Comparison of ENCODE assay signal across 13 cellular contexts in the genomic region with DNA sequence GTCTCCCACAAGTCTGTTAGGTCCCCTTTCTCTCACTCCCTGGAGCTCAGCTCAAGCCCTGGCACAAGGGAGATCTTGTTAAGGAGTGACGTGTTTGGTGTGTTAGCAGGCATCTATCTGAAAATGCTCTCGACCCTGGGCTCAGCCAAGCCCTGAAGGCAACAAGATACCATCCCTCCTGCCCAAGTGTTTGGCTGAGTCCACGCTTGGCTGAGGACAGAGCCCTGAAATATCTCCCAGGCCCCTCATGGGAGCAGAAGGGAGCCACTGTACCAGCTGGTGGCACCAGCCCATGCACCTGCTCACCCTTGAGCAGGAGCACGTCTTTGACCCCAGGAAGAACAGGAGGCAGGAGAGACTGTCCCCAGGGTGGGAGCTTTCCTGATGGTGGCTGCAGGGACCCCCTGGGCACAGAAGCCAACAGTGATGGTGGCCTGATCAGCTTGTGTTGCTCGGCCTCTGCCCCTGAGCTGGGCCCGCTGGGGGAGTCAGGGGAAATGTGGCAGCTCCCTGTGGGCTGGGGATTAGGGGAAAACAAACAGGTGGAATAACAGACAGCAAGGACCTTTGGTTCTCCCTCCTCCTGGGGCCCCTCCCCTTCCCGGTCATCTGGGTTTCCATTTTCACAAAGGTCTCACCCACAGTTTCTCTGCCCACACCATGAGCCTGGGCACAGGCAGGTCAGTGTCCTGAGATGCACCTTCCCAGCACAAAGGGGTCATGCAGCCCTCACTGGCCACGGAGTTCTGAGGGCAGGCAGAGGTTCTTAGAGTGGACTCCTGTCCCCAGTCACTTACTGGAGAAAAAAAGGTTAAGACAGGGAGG.
DNase-seq lines count a peak whose midpoint lies in the region; ATAC-seq, FAIRE-seq and TF ChIP-seq lines count a peak whose summit lies in the region.
"Had no signal": no experiment of that assay in that cellular context is flagged by ENCODE, and none has a peak within 500 bp of the region (broad histone marks: within the 10 kb centered on the region; RNA-seq: fewer than 3 reads in every experiment).

No MANE protein-coding gene starts in this region.

- TF ChIP-seq POLR2A in A549 (IDR thresholded peaks at IDR 0.05; ENCODE audit: low read length): no peak

- ATAC-seq in A549 (no peak), HG03378 (IDR thresholded peaks at IDR 0.05; ENCODE audit: unreplicated experiment) (no peak), GM19324 (IDR thresholded peaks at IDR 0.05; ENCODE audit: low FRiP score, unreplicated experiment) (no peak)

- H3K4me1 Mint-ChIP-seq in type B pancreatic cell (ENCODE audit: unreplicated experiment): peaks cover 34% of the 10 kb centered on the region
- H3K4me1 Mint-ChIP-seq: activated naive CD4-positive, alpha-beta T cell treated with anti-CD3 and anti-CD28 coated beads, Interleukin-2, amount 10 ng/mL, durations not matched to agents 7 days and 5 days had no signal

- TF ChIP-seq RAD21 in A549 (conservative IDR thresholded peaks at IDR 0.05 in 1 of 2, IDR thresholded peaks at IDR 0.05 in 1 of 2): no peak

- H3K9me3 ChIP-seq in A549: no peaks in the 10 kb centered on the region
- H3K9me3 ChIP-seq in HEK293 (ENCODE audit: control insufficient read depth, insufficient read depth, low read depth, low read length): no peaks in the 10 kb centered on the region
- H3K9me3 ChIP-seq in mesenchymal stem cell (ENCODE audit: control insufficient read depth, low read length): no peaks in the 10 kb centered on the region
- H3K9me3 ChIP-seq: thyroid gland had no signal

- H4K8ac ChIP-seq in mesenchymal stem cell (ENCODE audit: low read length): no peak overlapping the region

- H2BK12ac ChIP-seq in mesenchymal stem cell (ENCODE audit: low read length in 2 of 2): peak overlapping the region in 1 of 2 experiments; percentile 21

- H3K27me3 Mint-ChIP-seq in type B pancreatic cell: peaks cover 27% of the 10 kb centered on the region

- POLR2A ChIA-PET in A549 (lab: Yijun Ruan, JAX) (no interaction called here), HEK293 (lab: Yijun Ruan, JAX) (interaction anchor here (3.0 kb wide), 1 partner anchor 91 kb away, joined by 13 read pairs; the partner anchor contains the start of gene RHOB)

- H3K9ac ChIP-seq in mesenchymal stem cell (ENCODE audit: low read length): no peak overlapping the region

- FAIRE-seq in A549 (lab: Jason Lieb, UNC): no peak

- H3K36me3 Mint-ChIP-seq in type B pancreatic cell: no peaks in the 10 kb centered on the region
- H3K36me3 Mint-ChIP-seq: activated naive CD4-positive, alpha-beta T cell treated with anti-CD3 and anti-CD28 coated beads, Interleukin-2, amount 10 ng/mL, durations not matched to agents 7 days and 5 days; mesothelial cell of epicardium had no signal

- TF ChIP-seq CTCF in A549 (IDR thresholded peaks at IDR 0.05) (no peak), HEK293 (tag by site-specific recombination; IDR thresholded peaks at IDR 0.05) (no peak), type B pancreatic cell (conservative IDR thresholded peaks at IDR 0.05) (no peak), dorsolateral prefrontal cortex (IDR thresholded peaks at IDR 0.05 in 54 of 56, conservative IDR thresholded peaks at IDR 0.05 in 2 of 56; ENCODE audit: low read depth in 1 of 56, partially characterized antibody in 56 of 56) (no peak)

- H3K36me3 ChIP-seq in HEK293 (ENCODE audit: control insufficient read depth in 2 of 2, insufficient read depth in 1 of 2, low read length in 2 of 2) (no peaks in the 10 kb centered on the region), mesenchymal stem cell (ENCODE audit: control insufficient read depth in 1 of 2, insufficient read depth in 2 of 2, low read depth in 1 of 2, low read length in 2 of 2) (no peaks in the 10 kb centered on the region)
- H3K36me3 ChIP-seq: thyroid gland had no signal

- intact Hi-C loops in dorsolateral prefrontal cortex (cut with DNase I): no loop called here

- H3K9me3 Mint-ChIP-seq in type B pancreatic cell: no peaks in the 10 kb centered on the region
- H3K9me3 Mint-ChIP-seq: activated naive CD4-positive, alpha-beta T cell treated with anti-CD3 and anti-CD28 coated beads, Interleukin-2, amount 10 ng/mL, durations not matched to agents 7 days and 5 days; mesothelial cell of epicardium had no signal

- peak overlapping the region; percentile 13; the same call in 1 of the 3 replicates for H3K4me2 ChIP-seq in A549
- H3K4me2 ChIP-seq in mesenchymal stem cell (ENCODE audit: low read length, poor library complexity, severe bottlenecking): no peak overlapping the region

- 79% methylated on average over 6 of the region's 8 CpGs for WGBS in A549 (ENCODE audit: missing lambda C conversion rate)
- WGBS in mesenchymal stem cell: 91% methylated on average over 7 of the region's 8 CpGs

- DNase-seq in A549 (ENCODE audit: low read depth in 1 of 2, low spot score in 1 of 2) (no peak), SHP77 treated with DMSO at 0.1 percent for 48 hours (lab: John Stamatoyannopoulos, UW) (peak; percentile 27), mesenchymal stem cell (no peak), type B pancreatic cell (ENCODE audit: extremely low spot score, unreplicated experiment) (no peak), dorsolateral prefrontal cortex (no peak)
- DNase-seq: activated naive CD4-positive, alpha-beta T cell treated with anti-CD3 and anti-CD28 coated beads, Interleukin-2, amount 10 ng/mL, durations not matched to agents 7 days and 5 days; effector memory CD4-positive, alpha-beta T cell; thyroid gland had no signal

- no peak overlapping the region for H2BK120ac ChIP-seq in mesenchymal stem cell (ENCODE audit: low read depth, low read length)

- H3K14ac ChIP-seq in mesenchymal stem cell (ENCODE audit: low read length in 2 of 2): no peak overlapping the region

- TF ChIP-seq EP300 in A549 (IDR thresholded peaks at IDR 0.05): no peak

- peaks cover 0 to 21% of the 10 kb centered on the region in 2 experiments for H3K27me3 ChIP-seq in mesenchymal stem cell (ENCODE audit: control insufficient read depth in 1 of 2, insufficient read depth in 1 of 2, low read length in 2 of 2)
- no peaks in the 10 kb centered on the region for H3K27me3 ChIP-seq in dorsolateral prefrontal cortex
- H3K27me3 ChIP-seq: thyroid gland had no signal

- no peak overlapping the region for H4K91ac ChIP-seq in mesenchymal stem cell (ENCODE audit: low read length)

- H2AK5ac ChIP-seq in mesenchymal stem cell (ENCODE audit: low read length, severe bottlenecking): peak overlapping the region; percentile 59

- H3K4me1 ChIP-seq in A549 (peaks cover 28% of the 10 kb centered on the region), HEK293 (ENCODE audit: control insufficient read depth, insufficient read depth, low read length) (no peaks in the 10 kb centered on the region), mesenchymal stem cell (ENCODE audit: control insufficient read depth, insufficient read depth, low read depth, low read length) (peaks cover 10% of the 10 kb centered on the region)
- H3K4me1 ChIP-seq: thyroid gland had no signal

- H3K4me3 Mint-ChIP-seq in type B pancreatic cell: no peak overlapping the region
- H3K4me3 Mint-ChIP-seq: activated naive CD4-positive, alpha-beta T cell treated with anti-CD3 and anti-CD28 coated beads, Interleukin-2, amount 10 ng/mL, durations not matched to agents 7 days and 5 days; mesothelial cell of epicardium had no signal

- CTCF ChIA-PET in A549 (lab: Yijun Ruan, JAX) (interaction anchor here (1.7 to 2.9 kb wide), 2 partner anchors 10 to 16 kb away, joined by 5 to 9 read pairs; no protein-coding TSS in a partner anchor), HEK293 (lab: Yijun Ruan, JAX) (interaction anchor here (0.9 kb wide), 1 partner anchor 104 kb away, joined by 3 read pairs; no protein-coding TSS in a partner anchor)

- no peak overlapping the region for H3K4ac ChIP-seq in mesenchymal stem cell (ENCODE audit: low read depth in 1 of 2, low read length in 2 of 2)

- H3K79me1 ChIP-seq in mesenchymal stem cell (replicated peaks; ENCODE audit: low read length, poor library complexity, severe bottlenecking): no peaks in the 10 kb centered on the region

- H2AFZ ChIP-seq in mesenchymal stem cell (ENCODE audit: low read depth, low read length): no peak overlapping the region

- H3K23ac ChIP-seq in mesenchymal stem cell (ENCODE audit: low read length in 2 of 2): no peak overlapping the region

- no peak overlapping the region for H2BK5ac ChIP-seq in mesenchymal stem cell (ENCODE audit: low read depth, low read length, poor library complexity, severe bottlenecking)

- H3K18ac ChIP-seq in mesenchymal stem cell (ENCODE audit: low read depth in 1 of 2, low read length in 2 of 2): peak overlapping the region in 1 of 2 experiments; percentile 29

- no peak overlapping the region for H3K27ac Mint-ChIP-seq in type B pancreatic cell
- H3K27ac Mint-ChIP-seq: activated naive CD4-positive, alpha-beta T cell treated with anti-CD3 and anti-CD28 coated beads, Interleukin-2, amount 10 ng/mL, durations not matched to agents 7 days and 5 days; mesothelial cell of epicardium had no signal

- H3K27ac ChIP-seq in A549 (peak overlapping the region; percentile 10 to 72; a peak in 1 of 6 replicates), HEK293 (ENCODE audit: extremely low read depth, low read depth, low read length) (no peak overlapping the region), mesenchymal stem cell (ENCODE audit: low read length, poor library complexity, severe bottlenecking) (no peak overlapping the region), dorsolateral prefrontal cortex (no peak overlapping the region)
- H3K27ac ChIP-seq: thyroid gland, VCaP had no signal

- no peak overlapping the region for H3K4me3 ChIP-seq in A549
- no peak overlapping the region for H3K4me3 ChIP-seq in HEK293 (ENCODE audit: low read depth, low read length)
- H3K4me3 ChIP-seq in mesenchymal stem cell (ENCODE audit: insufficient read depth in 1 of 2, low read depth in 1 of 2, low read length in 2 of 2): no peak overlapping the region
- no peak overlapping the region for H3K4me3 ChIP-seq in dorsolateral prefrontal cortex
- H3K4me3 ChIP-seq: thyroid gland had no signal

- no peak overlapping the region for H2BK15ac ChIP-seq in mesenchymal stem cell (ENCODE audit: low read depth, poor library complexity, severe bottlenecking)

TF ChIP-seq in A549, 52 proteins besides CTCF, POLR2A, EP300 and RAD21 (continues in another document):
- TF ChIP-seq RARB (CRISPR knock-in tag; IDR thresholded peaks at IDR 0.05): no peak

TF ChIP-seq in HEK293, 187 proteins besides CTCF, POLR2A, EP300 and RAD21:
- TF ChIP-seq ZIC2 (tag by site-specific recombination; IDR thresholded peaks at IDR 0.05): 0 out of 2 replicates have a peak, but pooled peaks have one; percentile 26
- no peak for TF ChIP-seq ZFP3 (tag by site-specific recombination; IDR thresholded peaks at IDR 0.05; ENCODE audit: low read depth)
- TF ChIP-seq ZNF138 (tag by site-specific recombination; IDR thresholded peaks at IDR 0.05; ENCODE audit: borderline replicate concordance): no peak

Comparison
In these comparisons a context has a peak if more than half of its experiments do, and no peak if none do; other contexts are left out.
1. H3K27ac ChIP-seq: peak in A549 (2 of 2); none in HEK293 (single experiment), mesenchymal stem cell (single experiment) and dorsolateral prefrontal cortex (0 of 59).